ENCODE assay signal across 26 cellular contexts in genomic region chr2:224141304-224141703, GRCh38.
"Had no signal": no experiment of that assay in that cellular context is flagged by ENCODE, and none has a peak within 500 bp of the region (broad histone marks: within the 10 kb centered on the region; RNA-seq: fewer than 3 reads in every experiment).

No MANE protein-coding gene starts in this region.

- H3K27ac ChIP-seq: left ventricle myocardium inferior, testis, transverse colon had no signal

- H3K9me3 ChIP-seq: esophagus squamous epithelium, left ventricle myocardium inferior, mucosa of descending colon, testis, transverse colon had no signal

- H3K9me3 Mint-ChIP-seq: activated CD8-positive, alpha-beta T cell treated with anti-CD3 and anti-CD28 coated beads for 36 hours; activated T-cell treated with anti-CD3 and anti-CD28 coated beads, Interleukin-2, amount 50 U/mL, for 4 hours; activated T-helper 17 cell treated with anti-CD3 and anti-CD28 coated beads, Interleukin-2, amount 50 U/mL, for 72 hours; central memory CD8-positive, alpha-beta T cell; dendritic cell treated with granulocyte-macrophage colony-stimulating factor and Interleukin-4, amounts not matched to agents 40 ng/mL and 50 ng/mL, for 4 days; natural killer cell treated with Interleukin-12 subunit alpha and Interleukin-12 subunit beta and Interleukin-15 and Interleukin-18, amount 100 ng/mL, for 72 hours had no signal

- ATAC-seq: activated CD8-positive, alpha-beta T cell treated with anti-CD3 and anti-CD28 coated beads for 36 hours; activated T-cell treated with anti-CD3 and anti-CD28 coated beads, Interleukin-2, amount 50 U/mL, for 4 hours; activated T-helper 17 cell treated with anti-CD3 and anti-CD28 coated beads, Interleukin-2, amount 50 U/mL, for 72 hours; mucosa of descending colon; natural killer cell treated with Interleukin-12 subunit alpha and Interleukin-12 subunit beta and Interleukin-15 and Interleukin-18, amount 100 ng/mL, for 72 hours; stimulated activated naive CD8-positive, alpha-beta T cell treated with anti-CD3 and anti-CD28 coated beads, Interleukin-15, Interleukin-2, amounts not matched to agents 100 U/mL and 50 U/mL, for 24 hours; WTC11 had no signal

- H3K36me3 Mint-ChIP-seq: natural killer cell treated with Interleukin-12 subunit alpha and Interleukin-12 subunit beta and Interleukin-15 and Interleukin-18, amount 100 ng/mL, for 72 hours; WTC11 had no signal

- FAIRE-seq: bronchial epithelial cell, frontal cortex, islet of Langerhans had no signal

- H3K4me3 Mint-ChIP-seq: activated CD8-positive, alpha-beta T cell treated with anti-CD3 and anti-CD28 coated beads for 36 hours; activated T-cell treated with anti-CD3 and anti-CD28 coated beads, Interleukin-2, amount 50 U/mL, for 4 hours; activated T-helper 17 cell treated with anti-CD3 and anti-CD28 coated beads, Interleukin-2, amount 50 U/mL, for 72 hours; central memory CD8-positive, alpha-beta T cell; dendritic cell treated with granulocyte-macrophage colony-stimulating factor and Interleukin-4, amounts not matched to agents 40 ng/mL and 50 ng/mL, for 4 days; natural killer cell treated with Interleukin-12 subunit alpha and Interleukin-12 subunit beta and Interleukin-15 and Interleukin-18, amount 100 ng/mL, for 72 hours; WTC11 had no signal

- H3K4me3 ChIP-seq: esophagus squamous epithelium, left ventricle myocardium inferior, lung, mucosa of descending colon, testis, transverse colon had no signal

- H3K27me3 ChIP-seq: esophagus squamous epithelium, testis, transverse colon had no signal

- H3K27ac Mint-ChIP-seq: activated CD8-positive, alpha-beta T cell treated with anti-CD3 and anti-CD28 coated beads for 36 hours; activated T-helper 17 cell treated with anti-CD3 and anti-CD28 coated beads, Interleukin-2, amount 50 U/mL, for 72 hours; dendritic cell treated with granulocyte-macrophage colony-stimulating factor and Interleukin-4, amounts not matched to agents 40 ng/mL and 50 ng/mL, for 4 days; natural killer cell treated with Interleukin-12 subunit alpha and Interleukin-12 subunit beta and Interleukin-15 and Interleukin-18, amount 100 ng/mL, for 72 hours; WTC11 had no signal

- H3K4me1 ChIP-seq: testis had no signal

- DNase-seq: activated CD4-positive, alpha-beta T cell treated with anti-CD3 and anti-CD28 coated beads for 1 hour; activated CD4-positive, alpha-beta T cell treated with anti-CD3 and anti-CD28 coated beads, Interleukin-2, amount 50 U/mL, for 1 hour; activated CD8-positive, alpha-beta T cell treated with anti-CD3 and anti-CD28 coated beads for 36 hours; activated gamma-delta T cell treated with Interleukin-2 at 50 U/mL for 16 hours; activated naive CD4-positive, alpha-beta T cell treated with anti-CD3 and anti-CD28 coated beads, Interleukin-2, amount 50 U/mL, for 16 hours; activated T-cell treated with anti-CD3 and anti-CD28 coated beads, Interleukin-2, amount 50 U/mL, for 4 hours; amniotic stem cell; esophagus squamous epithelium; left ventricle myocardium inferior; mucosa of descending colon; posterior cingulate gyrus; right cardiac atrium; stimulated activated CD4-positive, alpha-beta T cell treated with anti-CD3 and anti-CD28 coated beads, Interleukin-4, amount 100 ng/mL, for 1 hour; stimulated activated naive CD8-positive, alpha-beta T cell treated with anti-CD3 and anti-CD28 coated beads, Interleukin-15, Interleukin-2, amounts not matched to agents 100 U/mL and 50 U/mL, for 24 hours; T-helper 2 cell; testis; transverse colon had no signal

- H3K4me1 Mint-ChIP-seq: activated T-helper 17 cell treated with anti-CD3 and anti-CD28 coated beads, Interleukin-2, amount 50 U/mL, for 72 hours; central memory CD8-positive, alpha-beta T cell had no signal

- H3K36me3 ChIP-seq: esophagus squamous epithelium, left ventricle myocardium inferior, transverse colon had no signal
